11 cellular contexts compared by ENCODE assay signal in the genomic region with DNA sequence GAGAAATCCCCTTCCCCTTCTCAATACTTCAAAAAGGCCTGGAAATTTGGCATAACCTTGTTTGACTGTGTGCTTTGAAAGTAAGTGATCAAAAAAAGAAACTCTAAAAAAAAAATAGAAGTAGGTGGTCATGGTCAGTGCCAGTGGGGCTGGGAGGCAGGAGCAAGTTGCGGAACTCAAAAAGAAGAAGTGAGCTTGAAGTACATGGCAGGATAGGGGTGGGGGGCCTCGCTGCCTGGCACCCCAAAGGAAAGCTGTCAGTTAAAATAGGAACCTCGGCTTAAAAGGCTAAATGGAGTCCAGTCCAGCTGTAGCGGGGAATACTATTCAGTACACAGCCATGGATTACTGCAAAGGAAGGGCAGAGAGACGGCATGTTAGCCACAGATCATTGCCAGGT. TPM values are rescaled to one million over a fixed set of nuclear protein-coding genes. Genes with fewer than 3 reads are reported as not detected.
A peak's percentile ranks its signal among the peaks of the same experiment; 100 is the strongest.
DNase-seq lines count a peak whose midpoint lies in the region; ATAC-seq, FAIRE-seq and TF ChIP-seq lines count a peak whose summit lies in the region.
"Had no signal": no experiment of that assay in that cellular context is flagged by ENCODE, and none has a peak within 500 bp of the region (broad histone marks: within the 10 kb centered on the region; RNA-seq: fewer than 3 reads in every experiment).

No MANE protein-coding gene starts in this region.

- no peak for TF ChIP-seq POLR2A in GM12892 (IDR thresholded peaks at IDR 0.05; ENCODE audit: low read depth, low read length)

- DNase-seq in GM12892 (ENCODE audit: insufficient read length) (no peak), SKM-1 (lab: John Stamatoyannopoulos, UW; ENCODE audit: unreplicated experiment) (peak; percentile 20), midbrain (lab: John Stamatoyannopoulos, UW) (peak; percentile 35), epidermal melanocyte (ENCODE audit: insufficient read length, low spot score) (no peak), COLO668 (lab: John Stamatoyannopoulos, UW; ENCODE audit: unreplicated experiment) (no peak)
- DNase-seq in stimulated activated CD4-positive, alpha-beta T cell treated with anti-CD3 and anti-CD28 coated beads, Interleukin-4, amount 100 ng/mL, for 24 hours, result no peak
- DNase-seq: DMS 273 treated with DMSO at 0.1 percent for 48 hours, kidney, occipital lobe had no signal

- ATAC-seq in GM21825 (IDR thresholded peaks at IDR 0.05; ENCODE audit: unreplicated experiment), result peak; percentile 26
- no peak for ATAC-seq in activated CD4-positive, CD25-positive, alpha-beta regulatory T cell treated with anti-CD3 and anti-CD28 coated beads, Interleukin-2, amount 50 U/mL, for 24 hours

- FAIRE-seq in GM12892 (lab: Jason Lieb, UNC), result peak; percentile 93

RNA-seq across cellular contexts. Expression of a gene that starts 12.2 kb away (rescaled TPM):
- 12.5 TPM for polyA plus RNA-seq in GM12892 (2012; ENCODE audit: missing spikeins)

RNA-seq across cellular contexts. Expression of a gene that starts 44.1 kb away (rescaled TPM):
- 55.3 TPM for polyA plus RNA-seq in GM12892 (2012; ENCODE audit: missing spikeins)

RNA-seq across cellular contexts. Expression of a gene that starts 53.2 kb away (rescaled TPM):
- polyA plus RNA-seq in GM12892 (2012; ENCODE audit: missing spikeins), result 21.6 TPM

Comparison
In these comparisons a context has a peak if more than half of its experiments do, and no peak if none do; other contexts are left out.
1. DNase-seq: peak in SKM-1 (single experiment) and midbrain (single experiment); none in GM12892 (single experiment), stimulated activated CD4-positive, alpha-beta T cell treated with anti-CD3 and anti-CD28 coated beads, Interleukin-4, amount 100 ng/mL, for 24 hours (single experiment), epidermal melanocyte (single experiment) and COLO668 (single experiment).